Comparison of ENCODE assay signal across 8 cellular contexts in the genomic region with DNA sequence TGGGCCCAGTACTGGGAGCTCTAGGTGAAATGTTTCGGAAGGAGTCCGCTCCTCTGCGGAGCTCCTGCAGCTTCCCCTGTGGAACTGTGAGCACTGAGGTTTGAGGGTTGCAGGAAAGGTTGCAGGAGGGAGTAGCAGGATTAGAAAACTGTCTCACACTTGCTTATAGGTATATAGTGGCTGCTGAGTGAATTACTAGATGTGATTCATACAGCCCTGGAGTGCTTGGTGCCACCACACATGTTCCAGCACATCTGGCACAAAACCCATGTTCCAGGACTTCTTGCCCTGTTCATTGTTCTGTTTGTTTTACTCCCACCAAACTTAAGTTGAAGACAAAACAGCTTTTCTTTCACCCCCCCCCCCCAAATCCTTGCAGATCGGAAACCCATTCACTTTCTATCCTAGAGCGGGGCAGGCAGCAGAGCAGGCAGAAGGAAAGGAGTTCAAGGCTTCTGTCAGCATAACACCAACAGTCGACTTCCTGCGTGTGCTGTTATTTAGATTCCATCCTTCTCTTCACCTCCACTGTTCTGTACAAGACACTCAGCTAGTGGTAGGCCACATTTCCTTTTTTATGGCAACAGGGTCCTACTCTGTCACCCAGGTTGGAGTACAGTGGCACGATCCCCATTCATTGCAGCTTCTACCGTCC. TPM values are rescaled to one million over a fixed set of nuclear protein-coding genes. Genes with fewer than 3 reads are reported as not detected.
DNase-seq lines count a peak whose midpoint lies in the region; ATAC-seq and TF ChIP-seq lines count a peak whose summit lies in the region.

No MANE protein-coding gene starts in this region.

- no peaks in the 10 kb centered on the region for H3K27me3 ChIP-seq in adrenal gland

- WGBS in adrenal gland, 4 donors: 28 to 36% (median 31%) methylated on average over 9 of the region's 9 CpGs

- CTCF ChIA-PET in HEK293T (lab: Yijun Ruan, JAX): interaction anchor here (0.6 kb wide), 1 partner anchor 415 kb away, joined by 3 read pairs; no protein-coding TSS in a partner anchor

- peaks cover 21 to 33% of the 10 kb centered on the region in 2 donors for H3K4me1 ChIP-seq in adrenal gland (replicated peaks in 1 of 2)

- H3K27me3 Mint-ChIP-seq in stimulated activated naive B cell treated with anti-CD40 and anti-IgM and Interleukin-4, amounts not matched to agents 10 μg/mL and 1 μg/mL and 100 μg/mL, for 72 hours: no peaks in the 10 kb centered on the region

- peaks cover 16 to 19% of the 10 kb centered on the region in 2 donors for H3K36me3 Mint-ChIP-seq in stimulated activated naive B cell treated with anti-CD40 and anti-IgM and Interleukin-4, amounts not matched to agents 10 μg/mL and 1 μg/mL and 100 μg/mL, for 72 hours

- peaks cover 16 to 50% of the 10 kb centered on the region in 2 donors for H3K4me1 Mint-ChIP-seq in stimulated activated naive B cell treated with anti-CD40 and anti-IgM and Interleukin-4, amounts not matched to agents 10 μg/mL and 1 μg/mL and 100 μg/mL, for 72 hours

- ATAC-seq in stimulated activated naive B cell treated with anti-CD40 and anti-IgM and Interleukin-4, amounts not matched to agents 10 μg/mL and 1 μg/mL and 100 μg/mL, for 72 hours (replicated peaks): peak; percentile 15 to 17

- no peak for TF ChIP-seq POLR2A in adrenal gland (IDR thresholded peaks at IDR 0.05)

- POLR2A ChIA-PET in HEK293T (lab: Yijun Ruan, JAX): interaction anchor here (0.7 to 3.9 kb wide), 28 partner anchors 9 to 195 kb away, joined by 3 to 47 read pairs (median 5); partner anchors contain the start of genes CNPY3, CUL7, GNMT and KLC4

- H3K27ac Mint-ChIP-seq in stimulated activated naive B cell treated with anti-CD40 and anti-IgM and Interleukin-4, amounts not matched to agents 10 μg/mL and 1 μg/mL and 100 μg/mL, for 72 hours: peak overlapping the region; percentile 97

- H3K9me3 ChIP-seq in adrenal gland (replicated peaks in 1 of 3) (no peaks in the 10 kb centered on the region), iPS-18c (ENCODE audit: control insufficient read depth, insufficient read depth, low read length) (no peaks in the 10 kb centered on the region)

- intact Hi-C loops in adrenal gland (cut with DNase I): no loop called here

- no peaks in the 10 kb centered on the region for H3K36me3 ChIP-seq in adrenal gland (replicated peaks in 1 of 2)

- H3K4me3 Mint-ChIP-seq in stimulated activated naive B cell treated with anti-CD40 and anti-IgM and Interleukin-4, amounts not matched to agents 10 μg/mL and 1 μg/mL and 100 μg/mL, for 72 hours: peak overlapping the region; percentile 88 to 94

- H3K4me3 ChIP-seq in GM08714 (ENCODE audit: low read length): peak overlapping the region; percentile 93
- peak overlapping the region in 3 of 4 donors; percentile 66 to 100 (median 74) for H3K4me3 ChIP-seq in adrenal gland
- peak overlapping the region; percentile 82; the same call in 1 of the 2 replicates for H3K4me3 ChIP-seq in iPS-18c (ENCODE audit: insufficient read depth, low read depth, low read length)

- H3K9me3 Mint-ChIP-seq in stimulated activated naive B cell treated with anti-CD40 and anti-IgM and Interleukin-4, amounts not matched to agents 10 μg/mL and 1 μg/mL and 100 μg/mL, for 72 hours: no peaks in the 10 kb centered on the region

- H3K27ac ChIP-seq in adrenal gland: peak overlapping the region; percentile 90 to 96 (median 94)

- DNase-seq in HuH-7.5 (ENCODE audit: low spot score) (peak; percentile 34), adrenal gland (peak in 2 of 7 donors; percentile 44 to 47), NCI-H128 (lab: John Stamatoyannopoulos, UW; ENCODE audit: unreplicated experiment) (no peak), NCI-H1048 (lab: John Stamatoyannopoulos, UW) (no peak), HEK293T (ENCODE audit: extremely low spot score) (no peak)
- DNase-seq in stimulated activated naive B cell treated with anti-CD40 and anti-IgM and Interleukin-4, amounts not matched to agents 10 μg/mL and 1 μg/mL and 100 μg/mL, for 72 hours: no peak

- TF ChIP-seq CTCF in adrenal gland (IDR thresholded peaks at IDR 0.05): no peak

TF ChIP-seq in HEK293T, 16 proteins besides CTCF, POLR2A, EP300 and RAD21:
- TF ChIP-seq L3MBTL2 (conservative IDR thresholded peaks at IDR 0.05) (no peak), FOXK2 (IDR thresholded peaks at IDR 0.05) (no peak), PKNOX1 (IDR thresholded peaks at IDR 0.05) (no peak)

RNA-seq across cellular contexts. Expression of gene PEX6, which starts 0.7 kb away (rescaled TPM):
- total RNA-seq in adrenal gland: 10 to 100 TPM; 21.5 to 63.9 (median 35.5) TPM
- 10 to 100 TPM in 2 of 3 donors, 1 to 10 TPM in 1; 7.4 to 41.7 (median 22.7) TPM for polyA plus RNA-seq in adrenal gland

RNA-seq across cellular contexts. Expression of gene PPP2R5D, which starts 4.7 kb away (rescaled TPM):
- total RNA-seq in adrenal gland: 10 to 100 TPM; 24.2 to 97.8 (median 33.7) TPM
- 10 to 100 TPM; 29.7 to 38.9 (median 37.9) TPM for polyA plus RNA-seq in adrenal gland

RNA-seq across cellular contexts. Expression of gene GNMT, which starts 19.1 kb away (rescaled TPM):
- total RNA-seq in adrenal gland: under 1 TPM in 4 of 8 donors, not detected in 4; 0.39 to 0.65 (median 0.53) TPM
- 1 to 10 TPM in 2 of 3 donors, under 1 TPM in 1; 0.29 to 4.4 (median 1.1) TPM for polyA plus RNA-seq in adrenal gland

RNA-seq across cellular contexts. Expression of gene MEA1, which starts 34.1 kb away (rescaled TPM):
- total RNA-seq in adrenal gland: 100 to 1,000 TPM in 1 of 8 donors, 10 to 100 TPM in 7; 54.6 to 109 (median 68.6) TPM
- polyA plus RNA-seq in adrenal gland: 100 to 1,000 TPM in 2 of 3 donors, 10 to 100 TPM in 1; 81.1 to 142 (median 135) TPM

RNA-seq across cellular contexts. Expression of gene KLHDC3, which starts 34.4 kb away (rescaled TPM):
- 100 to 1,000 TPM in 6 of 8 donors, 10 to 100 TPM in 2; 72.3 to 139 (median 105) TPM for total RNA-seq in adrenal gland
- polyA plus RNA-seq in adrenal gland: 100 to 1,000 TPM in 2 of 3 donors, 10 to 100 TPM in 1; 51.2 to 144 (median 112) TPM
